ENCODE assay signal across 1 cellular context in the genomic region with DNA sequence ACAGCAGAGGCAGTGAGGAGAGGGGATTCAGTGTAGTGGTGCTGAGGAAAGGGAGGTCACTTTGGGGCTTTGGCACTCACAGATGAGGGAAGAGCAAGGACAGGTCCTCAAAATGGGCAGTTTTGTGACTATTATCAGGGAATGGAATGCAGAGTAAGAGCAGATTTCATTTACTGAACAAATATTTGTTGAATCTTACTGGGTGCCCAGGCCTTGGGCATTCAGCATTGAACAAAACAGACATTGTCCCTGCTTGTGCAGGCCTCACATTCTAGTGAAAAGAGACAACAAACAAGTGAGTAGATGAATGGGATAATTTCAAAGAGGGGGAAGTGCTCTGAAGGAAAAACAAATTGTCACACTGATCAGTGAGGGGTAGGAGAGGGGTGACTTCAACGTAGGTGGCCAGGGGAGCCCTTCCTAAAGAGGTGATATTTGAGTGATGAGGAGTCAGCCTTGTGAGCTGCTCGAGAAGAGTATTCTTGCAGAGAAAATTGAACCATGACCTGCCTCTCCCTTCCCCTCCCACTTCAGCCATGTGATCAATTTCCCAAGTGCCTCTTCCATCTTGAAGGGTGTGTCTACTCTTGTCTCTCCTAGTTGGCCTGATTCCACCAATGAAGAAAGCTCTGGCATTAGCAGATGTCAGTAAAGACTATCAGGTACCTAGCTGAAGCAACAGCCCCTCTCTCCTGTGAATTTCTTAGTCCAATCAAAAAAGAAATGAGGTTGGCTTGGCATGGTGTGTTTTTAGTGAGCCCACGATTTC.
TF ChIP-seq lines count a peak whose summit lies in the region.

No MANE protein-coding gene starts in this region.

TF ChIP-seq in HepG2, 621 proteins besides CTCF, POLR2A, EP300 and RAD21 (continued from another document):
- TF ChIP-seq, protein P1, sequence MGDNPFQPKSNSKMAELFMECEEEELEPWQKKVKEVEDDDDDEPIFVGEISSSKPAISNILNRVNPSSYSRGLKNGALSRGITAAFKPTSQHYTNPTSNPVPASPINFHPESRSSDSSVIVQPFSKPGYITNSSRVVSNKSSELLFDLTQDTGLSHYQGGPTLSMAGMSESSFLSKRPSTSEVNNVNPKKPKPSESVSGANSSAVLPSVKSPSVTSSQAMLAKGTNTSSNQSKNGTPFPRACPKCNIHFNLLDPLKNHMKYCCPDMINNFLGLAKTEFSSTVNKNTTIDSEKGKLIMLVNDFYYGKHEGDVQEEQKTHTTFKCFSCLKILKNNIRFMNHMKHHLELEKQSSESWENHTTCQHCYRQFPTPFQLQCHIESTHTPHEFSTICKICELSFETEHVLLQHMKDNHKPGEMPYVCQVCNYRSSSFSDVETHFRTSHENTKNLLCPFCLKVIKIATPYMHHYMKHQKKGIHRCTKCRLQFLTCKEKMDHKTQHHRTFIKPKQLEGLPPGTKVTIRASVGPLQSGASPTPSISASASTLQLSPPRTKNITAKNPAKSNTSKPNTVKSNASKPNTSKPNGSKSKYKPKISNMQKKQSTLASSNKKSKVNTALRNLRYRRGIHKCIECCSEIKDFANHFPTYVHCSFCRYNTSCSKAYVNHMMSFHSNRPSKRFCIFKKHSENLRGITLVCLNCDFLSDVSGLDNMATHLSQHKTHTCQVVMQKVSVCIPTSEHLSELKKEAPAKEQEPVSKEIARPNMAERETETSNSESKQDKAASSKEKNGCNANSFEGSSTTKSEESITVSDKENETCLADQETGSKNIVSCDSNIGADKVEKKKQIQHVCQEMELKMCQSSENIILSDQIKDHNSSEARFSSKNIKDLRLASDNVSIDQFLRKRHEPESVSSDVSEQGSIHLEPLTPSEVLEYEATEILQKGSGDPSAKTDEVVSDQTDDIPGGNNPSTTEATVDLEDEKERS (CRISPR knock-in tag; IDR thresholded peaks at IDR 0.05), result no peak
- TF ChIP-seq MYC (CRISPR knock-in tag; IDR thresholded peaks at IDR 0.05; ENCODE audit: borderline replicate concordance), result no peak
